Comparison of ENCODE assay signal across 21 cellular contexts in the genomic region with DNA sequence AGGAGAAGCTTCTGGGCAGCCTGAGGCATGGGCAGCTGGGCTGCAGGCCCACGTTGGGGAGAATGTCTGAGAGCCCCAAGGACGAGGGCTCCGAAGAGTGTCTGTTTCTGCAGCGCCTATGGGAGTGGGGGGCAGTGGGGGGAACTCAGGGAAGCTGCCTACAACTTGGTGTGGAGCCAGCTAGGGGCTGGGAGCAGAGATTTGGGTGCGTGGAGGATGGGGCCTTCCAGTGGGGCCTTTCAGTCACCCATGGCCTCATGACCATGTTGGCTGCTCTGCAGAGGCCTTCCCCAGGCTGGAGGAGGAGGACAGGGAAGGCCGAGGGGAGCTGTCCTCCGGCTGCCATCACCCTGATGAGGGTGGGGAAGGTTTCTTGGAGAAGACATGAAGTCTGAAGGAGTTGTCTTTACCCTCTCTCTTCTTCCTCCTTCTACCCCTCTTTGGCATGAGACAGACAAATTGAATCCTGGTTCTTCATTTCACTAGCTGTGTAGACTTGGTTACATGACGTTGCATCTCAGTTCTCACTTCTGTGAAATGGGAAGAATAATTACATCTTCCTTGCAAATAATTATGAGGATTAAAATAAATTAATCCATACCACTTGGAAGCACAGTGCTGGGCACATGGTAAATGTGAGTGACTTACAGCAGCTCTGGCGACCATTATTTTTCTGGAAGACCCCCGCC. TPM values are rescaled to one million over a fixed set of nuclear protein-coding genes. Genes with fewer than 3 reads are reported as not detected.
DNase-seq lines count a peak whose midpoint lies in the region; ATAC-seq lines count a peak whose summit lies in the region.
"Had no signal": no experiment of that assay in that cellular context is flagged by ENCODE, and none has a peak within 500 bp of the region (broad histone marks: within the 10 kb centered on the region; RNA-seq: fewer than 3 reads in every experiment).

No MANE protein-coding gene starts in this region.

- no peak overlapping the region for H4K8ac ChIP-seq in neuronal stem cell (ENCODE audit: low read depth, low read length)

- H3K36me3 ChIP-seq in BLaER1 (peaks cover 16% of the 10 kb centered on the region), neuronal stem cell (replicated peaks in 1 of 2; ENCODE audit: control insufficient read depth in 2 of 2, insufficient read depth in 2 of 2, low read length in 2 of 2) (no peaks in the 10 kb centered on the region)

- H3K27me3 ChIP-seq in BLaER1, result no peaks in the 10 kb centered on the region
- H3K27me3 ChIP-seq in neuronal stem cell (ENCODE audit: control insufficient read depth in 3 of 3, insufficient read depth in 3 of 3, low read depth in 1 of 3, low read length in 3 of 3), result peaks cover 0 to 70% (median 0%) of the 10 kb centered on the region in 3 experiments

- H2AK5ac ChIP-seq in neuronal stem cell (ENCODE audit: low read depth, low read length), result peak overlapping the region; percentile 44

- H2BK5ac ChIP-seq in neuronal stem cell (ENCODE audit: low read length), result peak overlapping the region; percentile 45

- H3K79me1 ChIP-seq in neuronal stem cell (ENCODE audit: low read depth, low read length), result no peaks in the 10 kb centered on the region

- no peak overlapping the region for H2BK15ac ChIP-seq in neuronal stem cell (ENCODE audit: low read length)

- peak overlapping the region; percentile 89 for H3K4me2 ChIP-seq in BLaER1
- no peak overlapping the region for H3K4me2 ChIP-seq in neuronal stem cell (ENCODE audit: insufficient read depth, low read length, poor library complexity, severe bottlenecking)

- no peak overlapping the region for H3K4ac ChIP-seq in neuronal stem cell (ENCODE audit: low read length)

- no peak overlapping the region for H2BK12ac ChIP-seq in neuronal stem cell (ENCODE audit: low read length)

- H2AFZ ChIP-seq in neuronal stem cell (ENCODE audit: low read length), result no peak overlapping the region

- H4K91ac ChIP-seq in neuronal stem cell (ENCODE audit: low read depth, low read length, poor library complexity), result no peak overlapping the region

- H3K27ac ChIP-seq in BLaER1 (peak overlapping the region; percentile 87), neuronal stem cell (replicated peaks; ENCODE audit: low read length) (no peak overlapping the region)

- peak; percentile 4 for DNase-seq in 8988T
- DNase-seq in cerebellum (ENCODE audit: low spot score), result peak; percentile 19
- DNase-seq in neuronal stem cell (ENCODE audit: low spot score), result no peak
- DNase-seq in CD1c-positive myeloid dendritic cell (ENCODE audit: extremely low spot score), result no peak
- DNase-seq in NCI-H2171 treated with DMSO at 0.1 percent for 48 hours (lab: John Stamatoyannopoulos, UW), result no peak
- DNase-seq: Calu3; CD4-positive, alpha-beta memory T cell; DMS53; EL; KG1; NCI-H1105 treated with DMSO at 0.1 percent for 48 hours; NCI-H1694; NCI-H2081 treated with DMSO at 0.1 percent for 48 hours; NCI-H748 treated with DMSO at 0.1 percent for 48 hours; Right ventricle myocardium superior had no signal

- no peak overlapping the region for H3K14ac ChIP-seq in neuronal stem cell (ENCODE audit: low read length)

- no peaks in the 10 kb centered on the region for H3K9me3 ChIP-seq in BLaER1
- H3K9me3 ChIP-seq in neuronal stem cell (replicated peaks in 1 of 2; ENCODE audit: control insufficient read depth in 2 of 2, insufficient read depth in 1 of 2, low read depth in 1 of 2, low read length in 2 of 2), result no peaks in the 10 kb centered on the region

- peak overlapping the region; percentile 78 for H3K18ac ChIP-seq in neuronal stem cell (ENCODE audit: low read length)

- H3K4me1 ChIP-seq in BLaER1, result peaks cover 100% of the 10 kb centered on the region
- no peaks in the 10 kb centered on the region for H3K4me1 ChIP-seq in neuronal stem cell (ENCODE audit: control insufficient read depth in 2 of 2, insufficient read depth in 1 of 2, low read depth in 1 of 2, low read length in 2 of 2)

- ATAC-seq in HG02588 (IDR thresholded peaks at IDR 0.05; ENCODE audit: unreplicated experiment), result no peak
- ATAC-seq: HepG2 had no signal

- H3K4me3 ChIP-seq in BLaER1 (no peak overlapping the region), neuronal stem cell (ENCODE audit: low read length in 2 of 2) (no peak overlapping the region)

- H2BK120ac ChIP-seq in neuronal stem cell (ENCODE audit: low read depth, low read length), result no peak overlapping the region

- H3K9ac ChIP-seq in BLaER1, result 0 out of 2 replicates have a peak overlapping the region, but pooled peaks have one; percentile 13
- no peak overlapping the region for H3K9ac ChIP-seq in neuronal stem cell (ENCODE audit: low read depth, low read length, poor library complexity)

- H3K23ac ChIP-seq in neuronal stem cell (ENCODE audit: low read depth, low read length, poor library complexity), result peak overlapping the region; percentile 35

- no peaks in the 10 kb centered on the region; the same call in 1 of the 2 replicates for H4K20me1 ChIP-seq in BLaER1

- WGBS in neuronal stem cell (ENCODE audit: extremely low coverage in 2 of 2, insufficient read length in 2 of 2, insufficient replicate concordance in 1 of 2), 2 donors, result no CpG with 5 or more reads among the region's 10 CpGs

RNA-seq across cellular contexts. Expression of gene PPFIA4, which starts 8.3 kb away (rescaled TPM):
- total RNA-seq in cerebellum, result 47.6 TPM
- polyA plus RNA-seq in neuronal stem cell (2013, experiment 1 of 2), result 2.6 TPM
- 2.8 TPM for polyA plus RNA-seq in neuronal stem cell (2013, experiment 2 of 2)
- total RNA-seq: HepG2 had no signal
- polyA plus RNA-seq: CD4-positive, alpha-beta memory T cell had no signal

RNA-seq across cellular contexts. Expression of gene TMEM183A, which starts 27.4 kb away (rescaled TPM):
- 71.2 TPM for total RNA-seq in cerebellum
- polyA plus RNA-seq in neuronal stem cell (2013, experiment 1 of 2), result 63.8 TPM
- polyA plus RNA-seq in neuronal stem cell (2013, experiment 2 of 2), result 62.6 TPM

RNA-seq across cellular contexts. Expression of gene MYOG, which starts 51.2 kb away (rescaled TPM):
- not detected for total RNA-seq in cerebellum
- 0.04 TPM for polyA plus RNA-seq in neuronal stem cell (2013, experiment 1 of 2)
- polyA plus RNA-seq in neuronal stem cell (2013, experiment 2 of 2), result 0.06 TPM
- total RNA-seq: Calu3; CD4-positive, alpha-beta memory T cell; H4; HepG2; NCI-H460; OCI-LY7; Right ventricle myocardium superior had no signal
- polyA plus RNA-seq: CD4-positive, alpha-beta memory T cell; HepG2 had no signal

Comparison
In these comparisons a context has a peak if more than half of its experiments do, and no peak if none do; other contexts are left out.
1. DNase-seq: peak in 8988T (single experiment) and cerebellum (single experiment); none in neuronal stem cell (single experiment), CD1c-positive myeloid dendritic cell (single experiment) and NCI-H2171 treated with DMSO at 0.1 percent for 48 hours (single experiment).